15 cellular contexts compared by ENCODE assay signal in the genomic region with DNA sequence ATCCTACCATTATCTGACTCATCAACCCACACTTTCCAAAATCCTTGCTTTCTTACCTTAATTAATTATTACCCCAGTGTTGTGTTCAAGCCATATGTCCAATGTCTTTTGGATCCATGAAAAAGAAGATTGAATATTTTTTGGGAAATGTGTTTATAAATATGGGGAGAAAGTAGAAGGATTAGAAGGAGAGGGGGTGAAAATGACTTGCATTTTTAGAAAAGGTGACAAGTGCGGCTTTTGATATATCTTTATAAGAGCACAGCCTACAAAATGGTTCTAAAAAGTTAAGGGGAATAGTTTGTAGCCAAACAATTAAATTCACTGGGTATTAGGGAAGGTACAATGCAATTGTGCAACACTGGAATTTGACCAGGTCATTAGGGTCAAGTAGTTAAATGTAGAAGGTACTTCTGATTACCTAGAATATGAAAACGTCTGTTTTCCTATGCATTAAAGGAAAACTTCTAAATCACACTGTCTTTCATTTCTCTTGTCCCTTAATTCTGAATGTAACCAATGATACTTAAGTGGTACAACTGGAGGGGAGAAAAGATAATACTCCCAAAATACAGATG. TPM values are rescaled to one million over a fixed set of nuclear protein-coding genes. Genes with fewer than 3 reads are reported as not detected.
DNase-seq lines count a peak whose midpoint lies in the region; ATAC-seq, FAIRE-seq and TF ChIP-seq lines count a peak whose summit lies in the region.
"Had no signal": no experiment of that assay in that cellular context is flagged by ENCODE, and none has a peak within 500 bp of the region (broad histone marks: within the 10 kb centered on the region; RNA-seq: fewer than 3 reads in every experiment).

No MANE protein-coding gene starts in this region.

- H2AFZ ChIP-seq in GM23248: no peak overlapping the region
- no peak overlapping the region for H2AFZ ChIP-seq in HepG2 (ENCODE audit: low read length)

- H3K27me3 ChIP-seq in GM23248 (replicated peaks; ENCODE audit: insufficient read depth): no peaks in the 10 kb centered on the region
- no peaks in the 10 kb centered on the region for H3K27me3 ChIP-seq in HepG2 (ENCODE audit: control insufficient read depth in 1 of 2, insufficient read depth in 2 of 2, low read length in 2 of 2)
- H3K27me3 ChIP-seq: suprapubic skin had no signal

- CTCF ChIA-PET in HepG2 (lab: Yijun Ruan, JAX; ENCODE audit: low intra/inter-chr PET ratio, low total read pairs): no interaction called here

- H3K9ac ChIP-seq in GM23248 (peak overlapping the region; percentile 7; the same call in 1 of the 2 replicates), HepG2 (ENCODE audit: insufficient read depth, low read depth, low read length) (no peak overlapping the region)

- in situ Hi-C loops in G401 (cut with HindIII; ENCODE audit: low sequenced_read_pairs): no loop called here
- in situ Hi-C loops in GM23248 (cut with MboI): no loop called here
- in situ Hi-C loops in HepG2 (cut with HindIII; ENCODE audit: extremely low pct_ligation_motif_present, low pct_unique_long_range_greater_than_20kb): no loop called here

- H3K4me3 ChIP-seq in GM23248 (peak overlapping the region; percentile 37), HepG2 (replicated peaks in 1 of 3; ENCODE audit: insufficient read depth in 1 of 3, low read depth in 2 of 3, low read length in 3 of 3) (no peak overlapping the region)
- H3K4me3 ChIP-seq: suprapubic skin had no signal

- H3K36me3 Mint-ChIP-seq in activated T-helper 2 cell treated with anti-CD3 and anti-CD28 coated beads, Interferon-gamma antibody, Interleukin-2, Interleukin-4, amounts not matched to agents 10 μg/mL and 5 μg/mL and 100 μg/mL, durations not matched to agents 14 hours and 24 hours and 36 hours (ENCODE audit: low read depth): peaks cover 32% of the 10 kb centered on the region

- no peaks in the 10 kb centered on the region for H3K9me2 ChIP-seq in GM23248 (ENCODE audit: insufficient read depth)

- H3K9me3 Mint-ChIP-seq in activated T-helper 2 cell treated with anti-CD3 and anti-CD28 coated beads, Interferon-gamma antibody, Interleukin-2, Interleukin-4, amounts not matched to agents 10 μg/mL and 5 μg/mL and 100 μg/mL, durations not matched to agents 14 hours and 24 hours and 36 hours: peaks cover 11% of the 10 kb centered on the region

- ATAC-seq in HepG2: no peak

- H3K4me3 Mint-ChIP-seq in activated T-helper 2 cell treated with anti-CD3 and anti-CD28 coated beads, Interferon-gamma antibody, Interleukin-2, Interleukin-4, amounts not matched to agents 10 μg/mL and 5 μg/mL and 100 μg/mL, durations not matched to agents 14 hours and 24 hours and 36 hours (ENCODE audit: low read depth): no peak overlapping the region
- H3K4me3 Mint-ChIP-seq: CD14-positive monocyte had no signal

- BruUV-seq in HepG2 (replicated peaks; lab: Mats Ljungman, UMichigan): no TSS peak

- peaks cover 53% of the 10 kb centered on the region for H3K4me1 ChIP-seq in GM23248 (ENCODE audit: insufficient read depth)
- H3K4me1 ChIP-seq in HepG2 (ENCODE audit: insufficient read depth, low read length): peaks cover 20% of the 10 kb centered on the region
- H3K4me1 ChIP-seq: suprapubic skin had no signal

- 67 to 71% methylated on average over 2 of the region's 2 CpGs for WGBS in GM23248 (ENCODE audit: low coverage in 1 of 2, low lambda C conversion rate in 2 of 2, missing lambda C conversion rate in 2 of 2), 2 experiments
- 50% methylated on average over 2 of the region's 2 CpGs for WGBS in HepG2 (ENCODE audit: low lambda C conversion rate)

- H3K4me2 ChIP-seq in GM23248 (ENCODE audit: unreplicated experiment) (peak overlapping the region; percentile 59), HepG2 (ENCODE audit: low read depth, low read length) (0 out of 2 replicates have a peak overlapping the region, but pooled peaks have one; percentile 0)

- H3K27ac ChIP-seq in GM23248 (peak overlapping the region; percentile 70), HepG2 (ENCODE audit: extremely low read length, insufficient read depth, low read length) (no peak overlapping the region)
- H3K27ac ChIP-seq: suprapubic skin had no signal

- H3K9me3 ChIP-seq in GM23248 (ENCODE audit: low read depth) (no peaks in the 10 kb centered on the region), HepG2 (ENCODE audit: low read length) (no peaks in the 10 kb centered on the region)
- H3K9me3 ChIP-seq: suprapubic skin had no signal

- peaks cover 40% of the 10 kb centered on the region for H3F3A ChIP-seq in GM23248 (ENCODE audit: insufficient read depth)

- no peaks in the 10 kb centered on the region for H3K36me3 ChIP-seq in GM23248 (ENCODE audit: low read depth)
- no peaks in the 10 kb centered on the region for H3K36me3 ChIP-seq in HepG2 (replicated peaks in 1 of 2; ENCODE audit: control insufficient read depth in 1 of 2, insufficient read depth in 2 of 2, low read length in 2 of 2)
- H3K36me3 ChIP-seq: suprapubic skin had no signal

- FAIRE-seq in HepG2 (lab: Jason Lieb, UNC): no peak

- H4K20me1 ChIP-seq in GM23248 (ENCODE audit: insufficient read depth) (no peaks in the 10 kb centered on the region), HepG2 (ENCODE audit: insufficient read depth, low read length) (no peaks in the 10 kb centered on the region)

- POLR2A ChIA-PET in HepG2 (lab: Yijun Ruan, JAX): interaction anchor here (0.6 to 2.7 kb wide), 2 partner anchors 30 to 44 kb away, joined by 3 to 12 read pairs; partner anchors contain the start of gene SERTAD2

- TF ChIP-seq RAD21 in HepG2 (CRISPR knock-in tag; IDR thresholded peaks at IDR 0.05): no peak

- H3K27me3 Mint-ChIP-seq in activated T-helper 2 cell treated with anti-CD3 and anti-CD28 coated beads, Interferon-gamma antibody, Interleukin-2, Interleukin-4, amounts not matched to agents 10 μg/mL and 5 μg/mL and 100 μg/mL, durations not matched to agents 14 hours and 24 hours and 36 hours (ENCODE audit: low read depth): no peaks in the 10 kb centered on the region

- H3K27ac Mint-ChIP-seq in activated T-helper 2 cell treated with anti-CD3 and anti-CD28 coated beads, Interferon-gamma antibody, Interleukin-2, Interleukin-4, amounts not matched to agents 10 μg/mL and 5 μg/mL and 100 μg/mL, durations not matched to agents 14 hours and 24 hours and 36 hours: peak overlapping the region; percentile 84

- TF ChIP-seq CTCF in HepG2 (CRISPR knock-in tag; IDR thresholded peaks at IDR 0.05): no peak

- TF ChIP-seq EP300 in HepG2 (IDR thresholded peaks at IDR 0.05; ENCODE audit: low read depth in 2 of 2, low read length in 2 of 2): no peak
- no peak for TF ChIP-seq EP300 in HepG2 (CRISPR knock-in tag; IDR thresholded peaks at IDR 0.05; ENCODE audit: borderline replicate concordance)

- intact Hi-C loops in activated T-helper 2 cell treated with anti-CD3 and anti-CD28 coated beads, Interferon-gamma antibody, Interleukin-2, Interleukin-4, amounts not matched to agents 10 μg/mL and 5 μg/mL and 100 μg/mL, durations not matched to agents 14 hours and 24 hours and 36 hours (cut with micrococcal nuclease): loop anchor here (1.0 to 5.0 kb wide), 6 partner anchors 29 to 134 kb away; no protein-coding TSS in a partner anchor
- intact Hi-C loops in HepG2 (cut with micrococcal nuclease; ENCODE audit: unreplicated experiment): loop anchor here (2.0 kb wide), 1 partner anchor 33 kb away; no protein-coding TSS in a partner anchor

- DNase-seq in G401 (ENCODE audit: low spot score) (peak; percentile 31), GM23248 (no peak), HepG2 (ENCODE audit: low spot score) (no peak), COR-L47 (lab: John Stamatoyannopoulos, UW) (no peak), NCI-H2171 (lab: John Stamatoyannopoulos, UW) (no peak)
- DNase-seq in activated T-helper 2 cell treated with anti-CD3 and anti-CD28 coated beads, Interferon-gamma antibody, Interleukin-2, Interleukin-4, amounts not matched to agents 10 μg/mL and 5 μg/mL and 100 μg/mL, durations not matched to agents 14 hours and 24 hours and 36 hours (ENCODE audit: low spot score): no peak
- DNase-seq in stimulated activated CD4-positive, alpha-beta T cell treated with anti-CD3 and anti-CD28 coated beads, Interleukin-4, amount 100 ng/mL, for 1 hour: no peak
- DNase-seq: activated gamma-delta T cell; central memory CD4-positive, alpha-beta T cell; GDM1; hypothalamus; NCI-H1092; NCI-H2227 treated with DMSO at 0.1 percent for 48 hours had no signal

- no peak for TF ChIP-seq POLR2A in HepG2 (IDR thresholded peaks at IDR 0.05; ENCODE audit: insufficient read depth in 1 of 2, low read depth in 2 of 2, low read length in 2 of 2)

- H3K79me2 ChIP-seq in GM23248 (ENCODE audit: insufficient read depth) (peaks cover 75% of the 10 kb centered on the region), HepG2 (ENCODE audit: insufficient read depth, low read length) (no peaks in the 10 kb centered on the region)

- peaks cover 58% of the 10 kb centered on the region for H3K4me1 Mint-ChIP-seq in activated T-helper 2 cell treated with anti-CD3 and anti-CD28 coated beads, Interferon-gamma antibody, Interleukin-2, Interleukin-4, amounts not matched to agents 10 μg/mL and 5 μg/mL and 100 μg/mL, durations not matched to agents 14 hours and 24 hours and 36 hours (ENCODE audit: low read depth)

RNA-seq across cellular contexts. Expression of gene SERTAD2, which starts 44.4 kb away (rescaled TPM):
- total RNA-seq in G401 (2014; rRNA removed; shearing (Covaris generic)): 19.3 and 28.9 TPM in 2 replicates
- total RNA-seq in GM23248 (2014; rRNA removed; shearing (Covaris generic)): 18.5 and 21.0 TPM in 2 replicates
- polyA plus RNA-seq in GM23248 (2016; fragmentation: Nextera tagmentation; extraction: Ambion mirVana) (26.8 and 30.0 TPM in 2 replicates), HepG2 (2011; rRNA removed) (22.6 and 23.5 TPM in 2 replicates)
- 29.2 and 31.0 TPM in 2 replicates for total RNA-seq in activated T-helper 2 cell treated with anti-CD3 and anti-CD28 coated beads, Interferon-gamma antibody, Interleukin-2, Interleukin-4, amounts not matched to agents 10 μg/mL and 5 μg/mL and 100 μg/mL, durations not matched to agents 14 hours and 24 hours and 36 hours
- 6.7 and 11.8 TPM in 2 replicates for total RNA-seq in HepG2 (2016; rRNA removed; fragmentation: Illumina TruSeq; extraction: Trizol)
- total RNA-seq in HepG2 (2016; cell fraction: cytosol; rRNA removed; fragmentation: Illumina TruSeq; extraction: Trizol; ENCODE audit: low read depth): 1.4 and 1.5 TPM in 2 replicates
- 6.7 and 10.6 TPM in 2 replicates for total RNA-seq in HepG2 (2016; cell fraction: insoluble cytoplasmic fraction; rRNA removed; fragmentation: Illumina TruSeq; extraction: Trizol)
- 7.8 and 8.3 TPM in 2 replicates for total RNA-seq in HepG2 (2016; cell fraction: membrane; rRNA removed; fragmentation: Illumina TruSeq; extraction: Trizol)
- 14.3 and 14.5 TPM in 2 replicates for total RNA-seq in HepG2 (2016; cell fraction: nucleus; rRNA removed; fragmentation: Illumina TruSeq; extraction: Trizol)
- polyA plus RNA-seq in HepG2 (2011; cell fraction: cytosol; rRNA removed): 18.0 and 25.0 TPM in 2 replicates
- 19.6 and 25.0 TPM in 2 replicates for polyA plus RNA-seq in HepG2 (2011; cell fraction: nucleus; rRNA removed)
- 42.6 and 46.2 TPM in 2 replicates for polyA plus RNA-seq in HepG2 (2012)
- 1.8 and 2.6 TPM in 2 replicates for polyA plus RNA-seq in HepG2 (2016; cell fraction: cytosol; fragmentation: Illumina TruSeq; extraction: Trizol; ENCODE audit: low read depth)
- 15.8 and 17.6 TPM in 2 replicates for polyA plus RNA-seq in HepG2 (2016; cell fraction: insoluble cytoplasmic fraction; fragmentation: Illumina TruSeq; extraction: Trizol; ENCODE audit: low read depth)
- 6.6 and 6.8 TPM in 2 replicates for polyA plus RNA-seq in HepG2 (2016; cell fraction: membrane; fragmentation: Illumina TruSeq; extraction: Trizol; ENCODE audit: low read depth)
- polyA plus RNA-seq in HepG2 (2016; cell fraction: nucleus; fragmentation: Illumina TruSeq; extraction: Trizol; ENCODE audit: insufficient read depth, low read depth): 25.6 and 26.8 TPM in 2 replicates
- 7.6 and 39.9 TPM in 2 replicates for polyA minus RNA-seq in HepG2 (2011; rRNA and poly(A)+ RNA removed; ENCODE audit: low replicate concordance)
- polyA minus RNA-seq in HepG2 (2011; cell fraction: cytosol; rRNA and poly(A)+ RNA removed): 37.8 and 40.2 TPM in 2 replicates
- 37.5 and 39.7 TPM in 2 replicates for polyA minus RNA-seq in HepG2 (2011; cell fraction: nucleus; rRNA and poly(A)+ RNA removed)
